20 cellular contexts compared by ENCODE assay signal in the genomic region with DNA sequence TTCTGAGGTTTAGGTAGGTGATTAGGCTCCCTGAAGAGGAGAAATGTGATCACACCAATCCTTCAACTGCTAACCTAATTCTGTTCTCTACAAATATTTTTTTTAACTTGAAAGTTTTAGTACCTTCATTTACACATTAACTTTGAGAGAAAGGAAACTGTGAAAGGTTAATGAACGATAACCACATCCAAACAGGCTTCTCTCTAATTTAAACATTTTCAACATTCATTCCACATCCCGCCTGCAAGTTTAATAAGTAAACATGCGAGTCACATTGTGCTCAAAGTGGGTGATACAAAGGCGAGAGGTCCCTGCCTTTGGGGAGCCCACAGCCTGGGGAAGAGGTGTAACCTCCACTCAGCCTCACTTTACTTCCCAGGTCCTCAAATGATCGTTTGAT. TPM values are rescaled to one million over a fixed set of nuclear protein-coding genes. Genes with fewer than 3 reads are reported as not detected.
A peak's percentile ranks its signal among the peaks of the same experiment; 100 is the strongest.
DNase-seq lines count a peak whose midpoint lies in the region; ATAC-seq and TF ChIP-seq lines count a peak whose summit lies in the region.
"Had no signal": no experiment of that assay in that cellular context is flagged by ENCODE, and none has a peak within 500 bp of the region (broad histone marks: within the 10 kb centered on the region; RNA-seq: fewer than 3 reads in every experiment).

No MANE protein-coding gene starts in this region.

- peak overlapping the region; percentile 95 for H3K27ac ChIP-seq in mesenchymal stem cell (ENCODE audit: low read length, poor library complexity, severe bottlenecking)
- H3K27ac ChIP-seq: esophagus squamous epithelium, HL-60 had no signal

- no peak for TF ChIP-seq CTCF in MCF 10A (IDR thresholded peaks at IDR 0.05; ENCODE audit: unreplicated experiment)

- H3K4me2 ChIP-seq in mesenchymal stem cell (ENCODE audit: low read length, poor library complexity, severe bottlenecking): peak overlapping the region; percentile 38

- H3K27ac Mint-ChIP-seq in MCF 10A (ENCODE audit: low read depth, unreplicated experiment): no peak overlapping the region
- H3K27ac Mint-ChIP-seq: activated CD4-positive, alpha-beta T cell treated with anti-CD3 and anti-CD28 coated beads, Interleukin-2, amount 10 ng/mL, durations not matched to agents 7 days and 5 days had no signal

- 85% methylated on average over 4 of the region's 5 CpGs for WGBS in mesenchymal stem cell

- no peaks in the 10 kb centered on the region for H3K27me3 ChIP-seq in mesenchymal stem cell (ENCODE audit: control insufficient read depth in 1 of 2, insufficient read depth in 1 of 2, low read length in 2 of 2)
- H3K27me3 ChIP-seq: esophagus squamous epithelium had no signal

- no TSS peak for BruUV-seq in MCF 10A (replicated peaks; lab: Mats Ljungman, UMichigan)

- no peak overlapping the region for H2BK120ac ChIP-seq in mesenchymal stem cell (ENCODE audit: low read depth, low read length)

- no peaks in the 10 kb centered on the region for H3K36me3 Mint-ChIP-seq in MCF 10A (ENCODE audit: insufficient read depth, unreplicated experiment)
- H3K36me3 Mint-ChIP-seq: CD8-positive, alpha-beta memory T cell; naive B cell had no signal

- no peak overlapping the region for H4K8ac ChIP-seq in mesenchymal stem cell (ENCODE audit: low read length)

- no peak overlapping the region for H2BK15ac ChIP-seq in mesenchymal stem cell (ENCODE audit: low read depth, poor library complexity, severe bottlenecking)

- DNase-seq in mesenchymal stem cell (no peak), MCF 10A (ENCODE audit: unreplicated experiment) (no peak), occipital lobe (lab: John Stamatoyannopoulos, UW) (no peak), NCI-H526 treated with DMSO at 0.1 percent for 48 hours (lab: John Stamatoyannopoulos, UW) (no peak)
- DNase-seq in activated CD8-positive, alpha-beta memory T cell treated with anti-CD3 and anti-CD28 coated beads, Interleukin-2, amount 50 U/mL, for 4 hours: no peak
- DNase-seq: activated CD4-positive, alpha-beta T cell treated with anti-CD3 and anti-CD28 coated beads, Interleukin-2, amount 10 ng/mL, durations not matched to agents 7 days and 5 days; activated naive CD4-positive, alpha-beta T cell; anterior cingulate cortex; CD8-positive, alpha-beta memory T cell; esophagus squamous epithelium; H9; IMR-90; MM.1S; naive B cell; NCI-H146 had no signal

- H3K9me3 ChIP-seq in mesenchymal stem cell (ENCODE audit: control insufficient read depth, low read length): no peaks in the 10 kb centered on the region
- H3K9me3 ChIP-seq: esophagus squamous epithelium had no signal

- intact Hi-C loops in MCF 10A (cut with micrococcal nuclease): no loop called here

- H4K91ac ChIP-seq in mesenchymal stem cell (ENCODE audit: low read length): no peak overlapping the region

- H2BK12ac ChIP-seq in mesenchymal stem cell (ENCODE audit: low read length in 2 of 2): no peak overlapping the region

- H3K4me1 Mint-ChIP-seq in MCF 10A (ENCODE audit: insufficient read depth, unreplicated experiment): peaks cover 18% of the 10 kb centered on the region
- H3K4me1 Mint-ChIP-seq: naive B cell had no signal

- H3K4ac ChIP-seq in mesenchymal stem cell (ENCODE audit: low read depth in 1 of 2, low read length in 2 of 2): no peak overlapping the region

- H2BK5ac ChIP-seq in mesenchymal stem cell (ENCODE audit: low read depth, low read length, poor library complexity, severe bottlenecking): no peak overlapping the region

- no peak overlapping the region for H2AFZ ChIP-seq in mesenchymal stem cell (ENCODE audit: low read depth, low read length)

- H3K18ac ChIP-seq in mesenchymal stem cell (ENCODE audit: low read depth in 1 of 2, low read length in 2 of 2): no peak overlapping the region

- H2AK5ac ChIP-seq in mesenchymal stem cell (ENCODE audit: low read length, severe bottlenecking): peak overlapping the region; percentile 81

- ATAC-seq in GM18870 (IDR thresholded peaks at IDR 0.05; ENCODE audit: unreplicated experiment): peak; percentile 47
- ATAC-seq in GM21619 (IDR thresholded peaks at IDR 0.05; ENCODE audit: unreplicated experiment): peak; percentile 66
- ATAC-seq in HG03558 (IDR thresholded peaks at IDR 0.05; ENCODE audit: extremely low read depth, unreplicated experiment): peak; percentile 36

- CTCF ChIA-PET in MCF 10A (lab: Yijun Ruan, JAX): interaction anchor here (1.1 to 1.5 kb wide), 2 partner anchors 60 to 75 kb away, joined by 3 read pairs; no protein-coding TSS in a partner anchor

- POLR2A ChIA-PET in MCF 10A (lab: Yijun Ruan, JAX): interaction anchor here (1.2 kb wide), 1 partner anchor 80 kb away, joined by 3 read pairs; no protein-coding TSS in a partner anchor

- no peak overlapping the region for H3K23ac ChIP-seq in mesenchymal stem cell (ENCODE audit: low read length in 2 of 2)

- peaks cover 26% of the 10 kb centered on the region for H3K4me1 ChIP-seq in mesenchymal stem cell (ENCODE audit: control insufficient read depth, insufficient read depth, low read depth, low read length)

- H3K14ac ChIP-seq in mesenchymal stem cell (ENCODE audit: low read length in 2 of 2): no peak overlapping the region

- H3K27me3 Mint-ChIP-seq in MCF 10A (ENCODE audit: insufficient read depth, unreplicated experiment): no peaks in the 10 kb centered on the region

- no peak overlapping the region for H3K4me3 Mint-ChIP-seq in MCF 10A (ENCODE audit: unreplicated experiment)
- H3K4me3 Mint-ChIP-seq: activated CD4-positive, alpha-beta T cell treated with anti-CD3 and anti-CD28 coated beads, Interleukin-2, amount 10 ng/mL, durations not matched to agents 7 days and 5 days; central memory CD8-positive, alpha-beta T cell; H9; naive B cell had no signal

- H3K9me3 Mint-ChIP-seq in MCF 10A (ENCODE audit: unreplicated experiment): no peaks in the 10 kb centered on the region
- H3K9me3 Mint-ChIP-seq: activated CD4-positive, alpha-beta T cell treated with anti-CD3 and anti-CD28 coated beads, Interleukin-2, amount 10 ng/mL, durations not matched to agents 7 days and 5 days; central memory CD8-positive, alpha-beta T cell; H9; naive B cell had no signal

- no peak overlapping the region for H3K4me3 ChIP-seq in mesenchymal stem cell (ENCODE audit: insufficient read depth in 1 of 2, low read depth in 1 of 2, low read length in 2 of 2)
- H3K4me3 ChIP-seq: esophagus squamous epithelium had no signal

- H3K9ac ChIP-seq in mesenchymal stem cell (ENCODE audit: low read length): no peak overlapping the region

- peaks cover 7% of the 10 kb centered on the region for H3K79me1 ChIP-seq in mesenchymal stem cell (replicated peaks; ENCODE audit: low read length, poor library complexity, severe bottlenecking)

- peaks cover 0 to 6% of the 10 kb centered on the region in 2 experiments for H3K36me3 ChIP-seq in mesenchymal stem cell (ENCODE audit: control insufficient read depth in 1 of 2, insufficient read depth in 2 of 2, low read depth in 1 of 2, low read length in 2 of 2)
- H3K36me3 ChIP-seq: esophagus squamous epithelium had no signal

RNA-seq across cellular contexts. Expression of a gene that starts 47.7 kb away (rescaled TPM):
- 17.2 TPM for polyA plus RNA-seq in mesenchymal stem cell (2013, experiment 1 of 2)
- polyA plus RNA-seq in mesenchymal stem cell (2013, experiment 2 of 2): 19.9 TPM
- total RNA-seq in MCF 10A (2022): 0.26 TPM in 1 of 2 replicates, not detected in the other
- total RNA-seq in occipital lobe: 16.4 TPM
- total RNA-seq: activated CD4-positive, alpha-beta T cell treated with anti-CD3 and anti-CD28 coated beads, Interleukin-2, amount 10 ng/mL, durations not matched to agents 7 days and 5 days; CD8-positive, alpha-beta memory T cell had no signal
- polyA plus RNA-seq: CD8-positive, alpha-beta memory T cell had no signal

Comparison
In these comparisons a context has a peak if more than half of its experiments do, and no peak if none do; other contexts are left out.
1. RNA of a gene that starts 47.7 kb away (total RNA-seq): 16.4 TPM in occipital lobe (single experiment); 0.26 TPM in MCF 10A; every median in the first group is over 10 times any median in the second.
2. Peak in every context shown above with its lines, with median percentiles within 50 percentile points of each other: ATAC-seq.